ENCODE assay signal across 14 cellular contexts in genomic region chr17:7211512-7212277, GRCh38. TPM values are rescaled to one million over a fixed set of nuclear protein-coding genes. Genes with fewer than 3 reads are reported as not detected.
A peak's percentile ranks its signal among the peaks of the same experiment; 100 is the strongest.
DNase-seq lines count a peak whose midpoint lies in the region; ATAC-seq and TF ChIP-seq lines count a peak whose summit lies in the region.
"Had no signal": no experiment of that assay in that cellular context is flagged by ENCODE, and none has a peak within 500 bp of the region (broad histone marks: within the 10 kb centered on the region; RNA-seq: fewer than 3 reads in every experiment).

No MANE protein-coding gene starts in this region.

- WGBS in iPS DF 6.9 (ENCODE audit: insufficient coverage, insufficient read length): no CpG with 5 or more reads among the region's 36 CpGs

- H3K9me3 ChIP-seq in iPS DF 6.9 (ENCODE audit: control insufficient read depth, insufficient read depth, low read length): no peaks in the 10 kb centered on the region
- H3K9me3 ChIP-seq: A549, pancreas, upper lobe of left lung had no signal

- no peak for TF ChIP-seq CTCF in astrocyte of the cerebellum (IDR thresholded peaks at IDR 0.05; ENCODE audit: low read depth, low read length, missing control alignments)

- no peak for ATAC-seq in Right ventricle myocardium inferior
- no peak for ATAC-seq in GM19035 (IDR thresholded peaks at IDR 0.05; ENCODE audit: unreplicated experiment)
- ATAC-seq: A549; activated naive CD4-positive, alpha-beta T cell treated with anti-CD3 and anti-CD28 coated beads, Interleukin-2, amount 50 U/mL, for 72 hours; pancreas had no signal

- no peaks in the 10 kb centered on the region for H3K36me3 ChIP-seq in iPS DF 6.9 (ENCODE audit: control insufficient read depth, insufficient read depth, low read length)
- H3K36me3 ChIP-seq: pancreas, upper lobe of left lung had no signal

- no peaks in the 10 kb centered on the region for H3K27me3 ChIP-seq in iPS DF 6.9 (ENCODE audit: control insufficient read depth, insufficient read depth, low read length)
- H3K27me3 ChIP-seq: pancreas, upper lobe of left lung had no signal

- H3K4me3 ChIP-seq in astrocyte of the cerebellum (ENCODE audit: low read depth, low read length) (peak overlapping the region; percentile 21), iPS DF 6.9 (ENCODE audit: low read length) (peak overlapping the region; percentile 25; the same call in 1 of the 2 replicates), skeletal muscle cell (ENCODE audit: low read depth, low read length) (peak overlapping the region; percentile 31)
- H3K4me3 ChIP-seq: A549, pancreas, SK-N-MC, upper lobe of left lung had no signal

- peaks cover 13% of the 10 kb centered on the region for H3K4me1 ChIP-seq in iPS DF 6.9 (ENCODE audit: control insufficient read depth, insufficient read depth, low read length)
- H3K4me1 ChIP-seq: pancreas had no signal

- intact Hi-C loops in Right ventricle myocardium inferior (cut with DNase I): no loop called here
- intact Hi-C loops in cardiac septum (cut with DNase I): no loop called here

- in situ Hi-C loops in astrocyte of the cerebellum (cut with HindIII; ENCODE audit: low sequenced_read_pairs): no loop called here
- in situ Hi-C loops in ACHN (cut with HindIII; ENCODE audit: low pct_ligation_motif_present, low pct_unique_long_range_greater_than_20kb, low sequenced_read_pairs): no loop called here

- no peak overlapping the region for H3K27ac ChIP-seq in iPS DF 6.9 (ENCODE audit: low read length)
- H3K27ac ChIP-seq: A549, pancreas, SK-N-MC, upper lobe of left lung had no signal

- DNase-seq in Right ventricle myocardium inferior (ENCODE audit: missing footprints): peak; percentile 30
- no peak for DNase-seq in cardiac septum (ENCODE audit: low spot score)
- DNase-seq in astrocyte of the cerebellum (ENCODE audit: low read depth): no peak
- DNase-seq in iPS DF 6.9 (ENCODE audit: low read depth, low spot score): no peak
- DNase-seq in skeletal muscle cell (ENCODE audit: low read depth): no peak
- DNase-seq in ACHN: no peak
- DNase-seq in NCI-H146 (lab: John Stamatoyannopoulos, UW): no peak
- DNase-seq: dermis blood vessel endothelial cell, upper lobe of left lung had no signal

RNA-seq across cellular contexts. Expression of gene DLG4, which starts 7.9 kb away (rescaled TPM):
- total RNA-seq in Right ventricle myocardium inferior (20.6 TPM), cardiac septum (16.0 TPM)

RNA-seq across cellular contexts. Expression of gene ACADVL, which starts 8.0 kb away (rescaled TPM):
- total RNA-seq in Right ventricle myocardium inferior (2,192 TPM), cardiac septum (966 TPM)

RNA-seq across cellular contexts. Expression of gene DVL2, which starts 22.6 kb away (rescaled TPM):
- total RNA-seq in Right ventricle myocardium inferior (20.0 TPM), cardiac septum (22.5 TPM)

RNA-seq across cellular contexts. Expression of gene PHF23, which starts 27.6 kb away (rescaled TPM):
- 23.3 TPM for total RNA-seq in Right ventricle myocardium inferior
- total RNA-seq in cardiac septum: 20.5 TPM

RNA-seq across cellular contexts. Expression of gene GABARAP, which starts 30.6 kb away (rescaled TPM):
- total RNA-seq in Right ventricle myocardium inferior (444 TPM), cardiac septum (449 TPM)
